In genomic region chr19:58166268-58166667, GRCh38 we compare ENCODE assay signal across 2 cellular contexts.
TF ChIP-seq lines count a peak whose summit lies in the region.

No MANE protein-coding gene starts in this region.

TF ChIP-seq in HEK293, 187 proteins besides CTCF, POLR2A, EP300 and RAD21:
- TF ChIP-seq TSHZ1 (tag by site-specific recombination; IDR thresholded peaks at IDR 0.05; ENCODE audit: borderline replicate concordance), result no peak
- TF ChIP-seq ZBTB8A (tag by site-specific recombination; IDR thresholded peaks at IDR 0.05), result no peak
- peak; percentile 60 for TF ChIP-seq ZNF274 (IDR thresholded peaks at IDR 0.05; ENCODE audit: low read length)
- TF ChIP-seq ZNF274 (tag by site-specific recombination; IDR thresholded peaks at IDR 0.05; ENCODE audit: borderline replicate concordance), result no peak

TF ChIP-seq in GM12878, 131 proteins besides CTCF, POLR2A, EP300 and RAD21:
- no peak for TF ChIP-seq KAT2A (conservative IDR thresholded peaks at IDR 0.05; ENCODE audit: control insufficient read depth, low read depth, low read length)
- TF ChIP-seq ZNF274 (IDR thresholded peaks at IDR 0.05; ENCODE audit: insufficient read depth, insufficient read length), result peak; percentile 21
